11 cellular contexts compared by ENCODE assay signal in the genomic region with DNA sequence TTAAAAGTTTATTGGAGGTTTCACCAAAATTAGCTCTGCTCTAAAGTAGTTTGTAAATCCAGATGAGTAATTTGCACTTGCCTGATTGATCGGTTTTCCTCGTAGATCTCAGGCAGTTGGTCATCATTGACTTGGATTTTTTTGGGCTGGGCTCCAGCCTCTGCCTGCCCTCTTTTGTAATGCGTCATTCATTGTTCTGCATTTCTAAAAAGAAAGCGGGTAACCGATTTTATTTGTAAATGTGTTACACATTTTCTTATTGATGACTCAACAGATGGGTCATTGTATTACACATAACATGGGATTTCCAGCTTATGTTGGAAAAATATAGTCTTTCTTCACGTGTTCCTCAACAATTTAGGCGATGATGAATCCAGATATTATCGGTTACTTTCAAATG. TPM values are rescaled to one million over a fixed set of nuclear protein-coding genes. Genes with fewer than 3 reads are reported as not detected.
DNase-seq lines count a peak whose midpoint lies in the region; ATAC-seq and TF ChIP-seq lines count a peak whose summit lies in the region.
"Had no signal": no experiment of that assay in that cellular context is flagged by ENCODE, and none has a peak within 500 bp of the region (broad histone marks: within the 10 kb centered on the region; RNA-seq: fewer than 3 reads in every experiment).

No MANE protein-coding gene starts in this region.

- H3K9ac ChIP-seq in mucosa of rectum (ENCODE audit: low read depth in 1 of 2, low read length in 2 of 2) = peak overlapping the region in 1 of 2 donors; percentile 98

- DNase-seq in AG09319 (ENCODE audit: extremely low read depth, low read depth) = peak; percentile 61
- DNase-seq in HT1080 (ENCODE audit: low read depth) = peak; percentile 97
- DNase-seq in coronary artery (ENCODE audit: low spot score) = peak; percentile 19
- DNase-seq in GM19240 (ENCODE audit: insufficient read length, low spot score) = no peak
- no peak for DNase-seq in pons (ENCODE audit: low spot score)
- DNase-seq: activated CD4-positive, alpha-beta T cell treated with anti-CD3 and anti-CD28 coated beads for 4 hours; NCI-H774 had no signal

- H3K4me3 ChIP-seq in coronary artery = no peak overlapping the region
- peak overlapping the region in 1 of 2 donors; percentile 93 for H3K4me3 ChIP-seq in mucosa of rectum (ENCODE audit: low read length in 2 of 2)

- peaks cover 30 to 54% of the 10 kb centered on the region in 2 donors for H3K36me3 ChIP-seq in mucosa of rectum (ENCODE audit: control insufficient read depth in 2 of 2, insufficient read depth in 2 of 2, low read length in 2 of 2)

- peaks cover 34 to 51% of the 10 kb centered on the region in 2 donors for H3K4me1 ChIP-seq in mucosa of rectum (ENCODE audit: control insufficient read depth in 2 of 2, insufficient read depth in 2 of 2, low read length in 2 of 2)

- H3K9me3 ChIP-seq in mucosa of rectum (ENCODE audit: control insufficient read depth in 2 of 2, low read length in 2 of 2) = no peaks in the 10 kb centered on the region

- TF ChIP-seq CTCF in AG09319 (IDR thresholded peaks at IDR 0.05; ENCODE audit: low read depth, low read length) (no peak), coronary artery (IDR thresholded peaks at IDR 0.05) (no peak)

- no peaks in the 10 kb centered on the region for H3K27me3 ChIP-seq in mucosa of rectum (ENCODE audit: control insufficient read depth in 2 of 2, insufficient read depth in 2 of 2, low read length in 2 of 2)

- H3K27ac ChIP-seq in coronary artery (peak overlapping the region in 1 of 2 donors; percentile 15), mucosa of rectum (ENCODE audit: low read depth in 2 of 2, low read length in 2 of 2) (peak overlapping the region; percentile 72 to 98)

- no peak for ATAC-seq in HG03354 (IDR thresholded peaks at IDR 0.05; ENCODE audit: poor library complexity, severe bottlenecking, unreplicated experiment)
- ATAC-seq in HG03159 (IDR thresholded peaks at IDR 0.05; ENCODE audit: unreplicated experiment) = no peak
- ATAC-seq: stimulated activated memory B cell treated with anti-CD40 and anti-IgM and Interleukin-4, amounts not matched to agents 10 μg/mL and 1 μg/mL and 100 μg/mL, for 72 hours had no signal

RNA-seq across cellular contexts. Expression of a gene that starts 5.5 kb away (rescaled TPM):
- total RNA-seq in HT1080 (2014; rRNA removed; shearing (Covaris generic)) = 36.6 and 48.2 TPM in 2 replicates
- 36.0 and 40.9 TPM in 2 replicates for polyA plus RNA-seq in HT1080 (2015; cell fraction: cytosol; rRNA removed)
- 65.5 and 67.1 TPM in 2 replicates for polyA plus RNA-seq in HT1080 (2015; cell fraction: nucleus; rRNA removed)

Comparison
In these comparisons a context has a peak if more than half of its experiments do, and no peak if none do; other contexts are left out.
1. DNase-seq: peak in AG09319 (single experiment), HT1080 (single experiment) and coronary artery (single experiment); none in GM19240 (single experiment) and pons (single experiment).